In the genomic region with DNA sequence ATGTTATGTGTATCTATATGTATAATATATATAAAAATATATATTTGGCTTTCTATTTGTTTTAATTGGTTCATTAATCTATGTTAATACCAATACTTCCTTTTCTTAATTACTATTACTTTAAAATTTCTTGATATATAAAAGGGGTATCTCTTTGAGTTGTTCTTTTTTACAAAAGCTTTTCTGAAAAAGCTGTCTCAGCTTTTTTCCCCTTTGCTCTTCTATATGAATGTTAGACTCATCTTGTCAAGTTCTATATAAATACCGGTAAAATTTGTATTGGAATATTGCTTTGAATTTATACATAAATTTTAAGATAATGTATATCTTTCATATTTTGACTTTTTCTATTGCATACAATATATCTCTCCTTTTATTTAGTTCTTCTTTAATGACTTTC, we compare ENCODE assay signal across 2 cellular contexts.
A peak's percentile ranks its signal among the peaks of the same experiment; 100 is the strongest.
TF ChIP-seq lines count a peak whose summit lies in the region.

No MANE protein-coding gene starts in this region.

TF ChIP-seq in IMR-90, 13 proteins besides CTCF, POLR2A, EP300 and RAD21 (continued from another document):
- peak; percentile 21; the same call in 1 of the 2 replicates for TF ChIP-seq MAFK (IDR thresholded peaks at IDR 0.05; ENCODE audit: low read depth, low read length)
- TF ChIP-seq MAZ (IDR thresholded peaks at IDR 0.05; ENCODE audit: borderline replicate concordance, low read depth, low read length), result no peak
- no peak for TF ChIP-seq BHLHE40 (IDR thresholded peaks at IDR 0.05; ENCODE audit: low read depth, low read length)
TF ChIP-seq in IMR-90: peak in this region for 1.

TF ChIP-seq in WTC11, 78 proteins besides CTCF, POLR2A, EP300 and RAD21 (continued from another document):
- TF ChIP-seq, protein P1, sequence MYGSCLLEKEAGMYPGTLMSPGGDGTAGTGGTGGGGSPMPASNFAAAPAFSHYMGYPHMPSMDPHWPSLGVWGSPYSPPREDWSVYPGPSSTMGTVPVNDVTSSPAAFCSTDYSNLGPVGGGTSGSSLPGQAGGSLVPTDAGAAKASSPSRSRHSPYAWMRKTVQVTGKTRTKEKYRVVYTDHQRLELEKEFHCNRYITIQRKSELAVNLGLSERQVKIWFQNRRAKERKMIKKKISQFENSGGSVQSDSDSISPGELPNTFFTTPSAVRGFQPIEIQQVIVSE (CRISPR knock-in tag; IDR thresholded peaks at IDR 0.05; ENCODE audit: borderline replicate concordance), result no peak
- TF ChIP-seq, protein P2, sequence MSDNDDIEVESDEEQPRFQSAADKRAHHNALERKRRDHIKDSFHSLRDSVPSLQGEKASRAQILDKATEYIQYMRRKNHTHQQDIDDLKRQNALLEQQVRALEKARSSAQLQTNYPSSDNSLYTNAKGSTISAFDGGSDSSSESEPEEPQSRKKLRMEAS (CRISPR knock-in tag; IDR thresholded peaks at IDR 0.05), result no peak
- no peak for TF ChIP-seq ATF1 (CRISPR knock-in tag; IDR thresholded peaks at IDR 0.05)
- TF ChIP-seq, protein P3, sequence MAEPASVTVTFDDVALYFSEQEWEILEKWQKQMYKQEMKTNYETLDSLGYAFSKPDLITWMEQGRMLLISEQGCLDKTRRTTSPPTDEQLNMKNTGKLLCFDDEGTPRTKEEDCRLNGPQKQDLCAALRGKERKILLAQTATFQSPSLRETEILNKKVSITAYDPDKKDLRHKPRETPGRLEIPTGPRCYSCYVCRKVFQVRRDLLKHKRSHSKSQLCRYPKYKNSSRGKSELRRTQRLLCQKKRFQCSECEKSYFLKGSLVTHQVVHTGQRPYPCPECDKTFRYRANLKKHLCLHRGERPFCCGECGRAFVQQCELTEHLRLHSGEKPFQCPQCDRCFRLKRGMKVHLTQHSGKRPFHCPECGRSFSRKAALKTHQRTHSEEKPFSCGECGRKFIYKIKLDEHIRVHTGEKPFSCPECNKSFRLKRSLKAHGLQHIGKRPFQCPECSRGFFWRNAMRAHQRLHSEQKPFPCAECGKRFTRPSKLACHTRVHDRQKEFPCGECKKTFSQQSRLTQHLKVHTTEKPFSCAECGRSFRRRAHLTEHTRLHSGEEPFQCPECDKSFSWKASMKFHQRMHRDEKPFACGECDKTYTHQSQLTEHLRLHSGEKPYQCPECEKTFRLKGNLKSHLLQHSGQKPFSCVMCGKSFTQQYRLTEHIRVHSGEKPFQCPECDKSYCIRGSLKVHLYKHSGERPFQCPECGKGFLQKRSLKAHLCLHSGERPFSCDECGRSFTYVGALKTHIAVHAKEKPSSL (CRISPR knock-in tag; conservative IDR thresholded peaks at IDR 0.05), result no peak
- TF ChIP-seq GABPB1 (CRISPR knock-in tag; IDR thresholded peaks at IDR 0.05), result no peak
- TF ChIP-seq, protein P4, sequence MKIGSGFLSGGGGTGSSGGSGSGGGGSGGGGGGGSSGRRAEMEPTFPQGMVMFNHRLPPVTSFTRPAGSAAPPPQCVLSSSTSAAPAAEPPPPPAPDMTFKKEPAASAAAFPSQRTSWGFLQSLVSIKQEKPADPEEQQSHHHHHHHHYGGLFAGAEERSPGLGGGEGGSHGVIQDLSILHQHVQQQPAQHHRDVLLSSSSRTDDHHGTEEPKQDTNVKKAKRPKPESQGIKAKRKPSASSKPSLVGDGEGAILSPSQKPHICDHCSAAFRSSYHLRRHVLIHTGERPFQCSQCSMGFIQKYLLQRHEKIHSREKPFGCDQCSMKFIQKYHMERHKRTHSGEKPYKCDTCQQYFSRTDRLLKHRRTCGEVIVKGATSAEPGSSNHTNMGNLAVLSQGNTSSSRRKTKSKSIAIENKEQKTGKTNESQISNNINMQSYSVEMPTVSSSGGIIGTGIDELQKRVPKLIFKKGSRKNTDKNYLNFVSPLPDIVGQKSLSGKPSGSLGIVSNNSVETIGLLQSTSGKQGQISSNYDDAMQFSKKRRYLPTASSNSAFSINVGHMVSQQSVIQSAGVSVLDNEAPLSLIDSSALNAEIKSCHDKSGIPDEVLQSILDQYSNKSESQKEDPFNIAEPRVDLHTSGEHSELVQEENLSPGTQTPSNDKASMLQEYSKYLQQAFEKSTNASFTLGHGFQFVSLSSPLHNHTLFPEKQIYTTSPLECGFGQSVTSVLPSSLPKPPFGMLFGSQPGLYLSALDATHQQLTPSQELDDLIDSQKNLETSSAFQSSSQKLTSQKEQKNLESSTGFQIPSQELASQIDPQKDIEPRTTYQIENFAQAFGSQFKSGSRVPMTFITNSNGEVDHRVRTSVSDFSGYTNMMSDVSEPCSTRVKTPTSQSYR (CRISPR knock-in tag; IDR thresholded peaks at IDR 0.05), result no peak
- TF ChIP-seq, protein P5, sequence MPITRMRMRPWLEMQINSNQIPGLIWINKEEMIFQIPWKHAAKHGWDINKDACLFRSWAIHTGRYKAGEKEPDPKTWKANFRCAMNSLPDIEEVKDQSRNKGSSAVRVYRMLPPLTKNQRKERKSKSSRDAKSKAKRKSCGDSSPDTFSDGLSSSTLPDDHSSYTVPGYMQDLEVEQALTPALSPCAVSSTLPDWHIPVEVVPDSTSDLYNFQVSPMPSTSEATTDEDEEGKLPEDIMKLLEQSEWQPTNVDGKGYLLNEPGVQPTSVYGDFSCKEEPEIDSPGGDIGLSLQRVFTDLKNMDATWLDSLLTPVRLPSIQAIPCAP (CRISPR knock-in tag; IDR thresholded peaks at IDR 0.05), result no peak
- TF ChIP-seq SP1 (CRISPR knock-in tag; conservative IDR thresholded peaks at IDR 0.05), result no peak
- no peak for TF ChIP-seq KAT7 (CRISPR knock-in tag; IDR thresholded peaks at IDR 0.05; ENCODE audit: borderline replicate concordance)
- TF ChIP-seq MYBL2 (CRISPR knock-in tag; IDR thresholded peaks at IDR 0.05), result no peak
- TF ChIP-seq, protein P6, sequence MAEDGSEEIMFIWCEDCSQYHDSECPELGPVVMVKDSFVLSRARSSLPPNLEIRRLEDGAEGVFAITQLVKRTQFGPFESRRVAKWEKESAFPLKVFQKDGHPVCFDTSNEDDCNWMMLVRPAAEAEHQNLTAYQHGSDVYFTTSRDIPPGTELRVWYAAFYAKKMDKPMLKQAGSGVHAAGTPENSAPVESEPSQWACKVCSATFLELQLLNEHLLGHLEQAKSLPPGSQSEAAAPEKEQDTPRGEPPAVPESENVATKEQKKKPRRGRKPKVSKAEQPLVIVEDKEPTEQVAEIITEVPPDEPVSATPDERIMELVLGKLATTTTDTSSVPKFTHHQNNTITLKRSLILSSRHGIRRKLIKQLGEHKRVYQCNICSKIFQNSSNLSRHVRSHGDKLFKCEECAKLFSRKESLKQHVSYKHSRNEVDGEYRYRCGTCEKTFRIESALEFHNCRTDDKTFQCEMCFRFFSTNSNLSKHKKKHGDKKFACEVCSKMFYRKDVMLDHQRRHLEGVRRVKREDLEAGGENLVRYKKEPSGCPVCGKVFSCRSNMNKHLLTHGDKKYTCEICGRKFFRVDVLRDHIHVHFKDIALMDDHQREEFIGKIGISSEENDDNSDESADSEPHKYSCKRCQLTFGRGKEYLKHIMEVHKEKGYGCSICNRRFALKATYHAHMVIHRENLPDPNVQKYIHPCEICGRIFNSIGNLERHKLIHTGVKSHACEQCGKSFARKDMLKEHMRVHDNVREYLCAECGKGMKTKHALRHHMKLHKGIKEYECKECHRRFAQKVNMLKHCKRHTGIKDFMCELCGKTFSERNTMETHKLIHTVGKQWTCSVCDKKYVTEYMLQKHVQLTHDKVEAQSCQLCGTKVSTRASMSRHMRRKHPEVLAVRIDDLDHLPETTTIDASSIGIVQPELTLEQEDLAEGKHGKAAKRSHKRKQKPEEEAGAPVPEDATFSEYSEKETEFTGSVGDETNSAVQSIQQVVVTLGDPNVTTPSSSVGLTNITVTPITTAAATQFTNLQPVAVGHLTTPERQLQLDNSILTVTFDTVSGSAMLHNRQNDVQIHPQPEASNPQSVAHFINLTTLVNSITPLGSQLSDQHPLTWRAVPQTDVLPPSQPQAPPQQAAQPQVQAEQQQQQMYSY (CRISPR knock-in tag; IDR thresholded peaks at IDR 0.05), result no peak
- TF ChIP-seq SMAD3 (CRISPR knock-in tag; IDR thresholded peaks at IDR 0.05; ENCODE audit: borderline replicate concordance), result no peak
- TF ChIP-seq ZNF232 (CRISPR knock-in tag; IDR thresholded peaks at IDR 0.05), result no peak
- no peak for TF ChIP-seq FOXP1 (CRISPR knock-in tag; IDR thresholded peaks at IDR 0.05; ENCODE audit: borderline replicate concordance)
